In the genomic region with DNA sequence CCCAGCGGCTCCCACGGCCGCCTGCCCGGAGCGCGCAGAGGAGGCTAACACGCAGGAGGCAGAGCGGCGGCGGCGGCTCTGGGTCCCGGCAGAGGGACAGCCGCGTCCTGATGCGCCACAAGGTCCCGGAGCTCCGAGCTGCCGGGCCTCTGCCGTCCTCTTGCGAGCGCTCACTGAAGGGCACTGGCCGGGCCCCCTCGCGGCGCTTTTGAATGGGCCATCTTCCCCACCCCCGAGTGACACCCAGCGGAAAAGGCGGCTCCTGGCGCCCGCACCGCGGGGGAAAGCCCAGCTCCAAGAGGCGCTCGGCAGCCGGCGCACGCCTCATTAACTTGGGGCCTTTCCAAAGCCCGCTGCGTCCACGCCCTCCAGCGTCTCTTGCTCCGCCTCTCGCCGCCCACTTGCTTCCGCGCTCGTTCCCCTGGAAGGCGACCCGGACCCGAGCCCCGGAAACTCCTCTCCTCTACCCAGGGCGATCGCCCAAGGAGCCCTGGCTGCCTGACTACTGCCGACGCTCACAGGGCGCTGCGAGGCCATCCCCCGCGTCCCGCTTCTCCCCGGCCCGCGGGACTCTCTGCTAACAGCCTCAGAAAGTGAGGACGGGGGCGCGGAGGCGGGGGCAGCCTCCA, we compare ENCODE assay signal across 1 cellular context.
TF ChIP-seq lines count a peak whose summit lies in the region.

A gene (minus strand): TSS at position 363 of the 629 bp plus-strand sequence.

TF ChIP-seq in K562, 482 proteins besides CTCF, POLR2A, EP300 and RAD21 (continued from another document and continues in another):
- TF ChIP-seq CBX8 (IDR thresholded peaks at IDR 0.05; ENCODE audit: borderline replicate concordance, extremely low read depth, low read depth, low read length, poor library complexity, severe bottlenecking) (no peak), C11orf30 (IDR thresholded peaks at IDR 0.05; ENCODE audit: low read depth) (no peak), RBM25 (IDR thresholded peaks at IDR 0.05; ENCODE audit: low read depth, low read length, severe bottlenecking) (no peak), HNRNPH1 (optimal IDR thresholded peaks at IDR 0.05; ENCODE audit: low read depth, low read length) (no peak), NELFE (IDR thresholded peaks at IDR 0.05; ENCODE audit: insufficient read depth, insufficient read length) (no peak), NFE2L1 (tag; IDR thresholded peaks at IDR 0.05; ENCODE audit: borderline replicate concordance, low read depth) (no peak), SMARCC2 (IDR thresholded peaks at IDR 0.05; ENCODE audit: low read depth) (no peak), ARHGAP35 (IDR thresholded peaks at IDR 0.05; ENCODE audit: partially characterized antibody) (no peak), KAT8 (IDR thresholded peaks at IDR 0.05; ENCODE audit: low read depth) (no peak), LARP7 (IDR thresholded peaks at IDR 0.05) (no peak), ESRRB (CRISPR knock-in tag; IDR thresholded peaks at IDR 0.05; ENCODE audit: borderline replicate concordance) (no peak), ZNF224 (CRISPR knock-in tag; IDR thresholded peaks at IDR 0.05) (no peak), BMI1 (IDR thresholded peaks at IDR 0.05; ENCODE audit: low read length) (no peak), SREBF2 (CRISPR knock-in tag; IDR thresholded peaks at IDR 0.05) (no peak), GATA2 (CRISPR knock-in tag; IDR thresholded peaks at IDR 0.05) (no peak; the same call in 1 of the 2 replicates), YY1 (IDR thresholded peaks at IDR 0.05; ENCODE audit: borderline replicate concordance in 1 of 3, control insufficient read depth in 1 of 3, extremely low read depth in 1 of 3, insufficient read depth in 3 of 3, insufficient read length in 1 of 3, insufficient replicate concordance in 2 of 3, low read depth in 1 of 3, low read length in 2 of 3) (peak in 1 of 3 experiments; percentile 63), HDGF (IDR thresholded peaks at IDR 0.05) (no peak), NFATC3 (IDR thresholded peaks at IDR 0.05) (no peak), WHSC1 (IDR thresholded peaks at IDR 0.05; ENCODE audit: low read length) (no peak), ZNF76 (CRISPR knock-in tag; IDR thresholded peaks at IDR 0.05; ENCODE audit: borderline replicate concordance) (no peak), ZNF121 (CRISPR knock-in tag; conservative IDR thresholded peaks at IDR 0.05) (no peak), PHB2 (IDR thresholded peaks at IDR 0.05; ENCODE audit: low read depth) (no peak), CC2D1A (IDR thresholded peaks at IDR 0.05) (no peak), ARNT (IDR thresholded peaks at IDR 0.05) (no peak), ZNF830 (CRISPR knock-in tag; IDR thresholded peaks at IDR 0.05) (no peak), MTF1 (CRISPR knock-in tag; IDR thresholded peaks at IDR 0.05; ENCODE audit: borderline replicate concordance) (no peak), PHF20 (IDR thresholded peaks at IDR 0.05; ENCODE audit: partially characterized antibody) (no peak)
- TF ChIP-seq, protein P1, sequence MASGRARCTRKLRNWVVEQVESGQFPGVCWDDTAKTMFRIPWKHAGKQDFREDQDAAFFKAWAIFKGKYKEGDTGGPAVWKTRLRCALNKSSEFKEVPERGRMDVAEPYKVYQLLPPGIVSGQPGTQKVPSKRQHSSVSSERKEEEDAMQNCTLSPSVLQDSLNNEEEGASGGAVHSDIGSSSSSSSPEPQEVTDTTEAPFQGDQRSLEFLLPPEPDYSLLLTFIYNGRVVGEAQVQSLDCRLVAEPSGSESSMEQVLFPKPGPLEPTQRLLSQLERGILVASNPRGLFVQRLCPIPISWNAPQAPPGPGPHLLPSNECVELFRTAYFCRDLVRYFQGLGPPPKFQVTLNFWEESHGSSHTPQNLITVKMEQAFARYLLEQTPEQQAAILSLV (tag; IDR thresholded peaks at IDR 0.05) = no peak
- TF ChIP-seq, protein P2, sequence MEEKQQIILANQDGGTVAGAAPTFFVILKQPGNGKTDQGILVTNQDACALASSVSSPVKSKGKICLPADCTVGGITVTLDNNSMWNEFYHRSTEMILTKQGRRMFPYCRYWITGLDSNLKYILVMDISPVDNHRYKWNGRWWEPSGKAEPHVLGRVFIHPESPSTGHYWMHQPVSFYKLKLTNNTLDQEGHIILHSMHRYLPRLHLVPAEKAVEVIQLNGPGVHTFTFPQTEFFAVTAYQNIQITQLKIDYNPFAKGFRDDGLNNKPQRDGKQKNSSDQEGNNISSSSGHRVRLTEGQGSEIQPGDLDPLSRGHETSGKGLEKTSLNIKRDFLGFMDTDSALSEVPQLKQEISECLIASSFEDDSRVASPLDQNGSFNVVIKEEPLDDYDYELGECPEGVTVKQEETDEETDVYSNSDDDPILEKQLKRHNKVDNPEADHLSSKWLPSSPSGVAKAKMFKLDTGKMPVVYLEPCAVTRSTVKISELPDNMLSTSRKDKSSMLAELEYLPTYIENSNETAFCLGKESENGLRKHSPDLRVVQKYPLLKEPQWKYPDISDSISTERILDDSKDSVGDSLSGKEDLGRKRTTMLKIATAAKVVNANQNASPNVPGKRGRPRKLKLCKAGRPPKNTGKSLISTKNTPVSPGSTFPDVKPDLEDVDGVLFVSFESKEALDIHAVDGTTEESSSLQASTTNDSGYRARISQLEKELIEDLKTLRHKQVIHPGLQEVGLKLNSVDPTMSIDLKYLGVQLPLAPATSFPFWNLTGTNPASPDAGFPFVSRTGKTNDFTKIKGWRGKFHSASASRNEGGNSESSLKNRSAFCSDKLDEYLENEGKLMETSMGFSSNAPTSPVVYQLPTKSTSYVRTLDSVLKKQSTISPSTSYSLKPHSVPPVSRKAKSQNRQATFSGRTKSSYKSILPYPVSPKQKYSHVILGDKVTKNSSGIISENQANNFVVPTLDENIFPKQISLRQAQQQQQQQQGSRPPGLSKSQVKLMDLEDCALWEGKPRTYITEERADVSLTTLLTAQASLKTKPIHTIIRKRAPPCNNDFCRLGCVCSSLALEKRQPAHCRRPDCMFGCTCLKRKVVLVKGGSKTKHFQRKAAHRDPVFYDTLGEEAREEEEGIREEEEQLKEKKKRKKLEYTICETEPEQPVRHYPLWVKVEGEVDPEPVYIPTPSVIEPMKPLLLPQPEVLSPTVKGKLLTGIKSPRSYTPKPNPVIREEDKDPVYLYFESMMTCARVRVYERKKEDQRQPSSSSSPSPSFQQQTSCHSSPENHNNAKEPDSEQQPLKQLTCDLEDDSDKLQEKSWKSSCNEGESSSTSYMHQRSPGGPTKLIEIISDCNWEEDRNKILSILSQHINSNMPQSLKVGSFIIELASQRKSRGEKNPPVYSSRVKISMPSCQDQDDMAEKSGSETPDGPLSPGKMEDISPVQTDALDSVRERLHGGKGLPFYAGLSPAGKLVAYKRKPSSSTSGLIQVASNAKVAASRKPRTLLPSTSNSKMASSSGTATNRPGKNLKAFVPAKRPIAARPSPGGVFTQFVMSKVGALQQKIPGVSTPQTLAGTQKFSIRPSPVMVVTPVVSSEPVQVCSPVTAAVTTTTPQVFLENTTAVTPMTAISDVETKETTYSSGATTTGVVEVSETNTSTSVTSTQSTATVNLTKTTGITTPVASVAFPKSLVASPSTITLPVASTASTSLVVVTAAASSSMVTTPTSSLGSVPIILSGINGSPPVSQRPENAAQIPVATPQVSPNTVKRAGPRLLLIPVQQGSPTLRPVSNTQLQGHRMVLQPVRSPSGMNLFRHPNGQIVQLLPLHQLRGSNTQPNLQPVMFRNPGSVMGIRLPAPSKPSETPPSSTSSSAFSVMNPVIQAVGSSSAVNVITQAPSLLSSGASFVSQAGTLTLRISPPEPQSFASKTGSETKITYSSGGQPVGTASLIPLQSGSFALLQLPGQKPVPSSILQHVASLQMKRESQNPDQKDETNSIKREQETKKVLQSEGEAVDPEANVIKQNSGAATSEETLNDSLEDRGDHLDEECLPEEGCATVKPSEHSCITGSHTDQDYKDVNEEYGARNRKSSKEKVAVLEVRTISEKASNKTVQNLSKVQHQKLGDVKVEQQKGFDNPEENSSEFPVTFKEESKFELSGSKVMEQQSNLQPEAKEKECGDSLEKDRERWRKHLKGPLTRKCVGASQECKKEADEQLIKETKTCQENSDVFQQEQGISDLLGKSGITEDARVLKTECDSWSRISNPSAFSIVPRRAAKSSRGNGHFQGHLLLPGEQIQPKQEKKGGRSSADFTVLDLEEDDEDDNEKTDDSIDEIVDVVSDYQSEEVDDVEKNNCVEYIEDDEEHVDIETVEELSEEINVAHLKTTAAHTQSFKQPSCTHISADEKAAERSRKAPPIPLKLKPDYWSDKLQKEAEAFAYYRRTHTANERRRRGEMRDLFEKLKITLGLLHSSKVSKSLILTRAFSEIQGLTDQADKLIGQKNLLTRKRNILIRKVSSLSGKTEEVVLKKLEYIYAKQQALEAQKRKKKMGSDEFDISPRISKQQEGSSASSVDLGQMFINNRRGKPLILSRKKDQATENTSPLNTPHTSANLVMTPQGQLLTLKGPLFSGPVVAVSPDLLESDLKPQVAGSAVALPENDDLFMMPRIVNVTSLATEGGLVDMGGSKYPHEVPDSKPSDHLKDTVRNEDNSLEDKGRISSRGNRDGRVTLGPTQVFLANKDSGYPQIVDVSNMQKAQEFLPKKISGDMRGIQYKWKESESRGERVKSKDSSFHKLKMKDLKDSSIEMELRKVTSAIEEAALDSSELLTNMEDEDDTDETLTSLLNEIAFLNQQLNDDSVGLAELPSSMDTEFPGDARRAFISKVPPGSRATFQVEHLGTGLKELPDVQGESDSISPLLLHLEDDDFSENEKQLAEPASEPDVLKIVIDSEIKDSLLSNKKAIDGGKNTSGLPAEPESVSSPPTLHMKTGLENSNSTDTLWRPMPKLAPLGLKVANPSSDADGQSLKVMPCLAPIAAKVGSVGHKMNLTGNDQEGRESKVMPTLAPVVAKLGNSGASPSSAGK (IDR thresholded peaks at IDR 0.05) = no peak; the same call in none of the 2 replicates
- TF ChIP-seq, protein P3, sequence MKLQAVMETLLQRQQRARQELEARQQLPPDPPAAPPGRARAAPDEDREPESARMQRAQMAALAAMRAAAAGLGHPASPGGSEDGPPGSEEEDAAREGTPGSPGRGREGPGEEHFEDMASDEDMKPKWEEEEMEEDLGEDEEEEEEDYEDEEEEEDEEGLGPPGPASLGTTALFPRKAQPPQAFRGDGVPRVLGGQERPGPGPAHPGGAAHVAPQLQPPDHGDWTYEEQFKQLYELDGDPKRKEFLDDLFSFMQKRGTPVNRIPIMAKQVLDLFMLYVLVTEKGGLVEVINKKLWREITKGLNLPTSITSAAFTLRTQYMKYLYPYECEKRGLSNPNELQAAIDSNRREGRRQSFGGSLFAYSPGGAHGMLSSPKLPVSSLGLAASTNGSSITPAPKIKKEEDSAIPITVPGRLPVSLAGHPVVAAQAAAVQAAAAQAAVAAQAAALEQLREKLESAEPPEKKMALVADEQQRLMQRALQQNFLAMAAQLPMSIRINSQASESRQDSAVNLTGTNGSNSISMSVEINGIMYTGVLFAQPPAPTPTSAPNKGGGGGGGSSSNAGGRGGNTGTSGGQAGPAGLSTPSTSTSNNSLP (IDR thresholded peaks at IDR 0.05; ENCODE audit: borderline replicate concordance, low read depth, low read length) = no peak
- TF ChIP-seq, protein P4, sequence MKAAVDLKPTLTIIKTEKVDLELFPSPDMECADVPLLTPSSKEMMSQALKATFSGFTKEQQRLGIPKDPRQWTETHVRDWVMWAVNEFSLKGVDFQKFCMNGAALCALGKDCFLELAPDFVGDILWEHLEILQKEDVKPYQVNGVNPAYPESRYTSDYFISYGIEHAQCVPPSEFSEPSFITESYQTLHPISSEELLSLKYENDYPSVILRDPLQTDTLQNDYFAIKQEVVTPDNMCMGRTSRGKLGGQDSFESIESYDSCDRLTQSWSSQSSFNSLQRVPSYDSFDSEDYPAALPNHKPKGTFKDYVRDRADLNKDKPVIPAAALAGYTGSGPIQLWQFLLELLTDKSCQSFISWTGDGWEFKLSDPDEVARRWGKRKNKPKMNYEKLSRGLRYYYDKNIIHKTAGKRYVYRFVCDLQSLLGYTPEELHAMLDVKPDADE (conservative IDR thresholded peaks at IDR 0.05; ENCODE audit: control insufficient read depth, low read depth, low read length) = peak; percentile 61
- TF ChIP-seq, protein P5, sequence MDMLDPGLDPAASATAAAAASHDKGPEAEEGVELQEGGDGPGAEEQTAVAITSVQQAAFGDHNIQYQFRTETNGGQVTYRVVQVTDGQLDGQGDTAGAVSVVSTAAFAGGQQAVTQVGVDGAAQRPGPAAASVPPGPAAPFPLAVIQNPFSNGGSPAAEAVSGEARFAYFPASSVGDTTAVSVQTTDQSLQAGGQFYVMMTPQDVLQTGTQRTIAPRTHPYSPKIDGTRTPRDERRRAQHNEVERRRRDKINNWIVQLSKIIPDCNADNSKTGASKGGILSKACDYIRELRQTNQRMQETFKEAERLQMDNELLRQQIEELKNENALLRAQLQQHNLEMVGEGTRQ (CRISPR knock-in tag; IDR thresholded peaks at IDR 0.05) = no peak
- TF ChIP-seq, protein P6, sequence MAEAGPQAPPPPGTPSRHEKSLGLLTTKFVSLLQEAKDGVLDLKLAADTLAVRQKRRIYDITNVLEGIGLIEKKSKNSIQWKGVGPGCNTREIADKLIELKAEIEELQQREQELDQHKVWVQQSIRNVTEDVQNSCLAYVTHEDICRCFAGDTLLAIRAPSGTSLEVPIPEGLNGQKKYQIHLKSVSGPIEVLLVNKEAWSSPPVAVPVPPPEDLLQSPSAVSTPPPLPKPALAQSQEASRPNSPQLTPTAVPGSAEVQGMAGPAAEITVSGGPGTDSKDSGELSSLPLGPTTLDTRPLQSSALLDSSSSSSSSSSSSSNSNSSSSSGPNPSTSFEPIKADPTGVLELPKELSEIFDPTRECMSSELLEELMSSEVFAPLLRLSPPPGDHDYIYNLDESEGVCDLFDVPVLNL (CRISPR knock-in tag; IDR thresholded peaks at IDR 0.05; ENCODE audit: low read depth) = no peak
- TF ChIP-seq, protein P7, sequence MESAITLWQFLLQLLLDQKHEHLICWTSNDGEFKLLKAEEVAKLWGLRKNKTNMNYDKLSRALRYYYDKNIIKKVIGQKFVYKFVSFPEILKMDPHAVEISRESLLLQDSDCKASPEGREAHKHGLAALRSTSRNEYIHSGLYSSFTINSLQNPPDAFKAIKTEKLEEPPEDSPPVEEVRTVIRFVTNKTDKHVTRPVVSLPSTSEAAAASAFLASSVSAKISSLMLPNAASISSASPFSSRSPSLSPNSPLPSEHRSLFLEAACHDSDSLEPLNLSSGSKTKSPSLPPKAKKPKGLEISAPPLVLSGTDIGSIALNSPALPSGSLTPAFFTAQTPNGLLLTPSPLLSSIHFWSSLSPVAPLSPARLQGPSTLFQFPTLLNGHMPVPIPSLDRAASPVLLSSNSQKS (CRISPR knock-in tag; IDR thresholded peaks at IDR 0.05) = no peak
- TF ChIP-seq, protein P8, sequence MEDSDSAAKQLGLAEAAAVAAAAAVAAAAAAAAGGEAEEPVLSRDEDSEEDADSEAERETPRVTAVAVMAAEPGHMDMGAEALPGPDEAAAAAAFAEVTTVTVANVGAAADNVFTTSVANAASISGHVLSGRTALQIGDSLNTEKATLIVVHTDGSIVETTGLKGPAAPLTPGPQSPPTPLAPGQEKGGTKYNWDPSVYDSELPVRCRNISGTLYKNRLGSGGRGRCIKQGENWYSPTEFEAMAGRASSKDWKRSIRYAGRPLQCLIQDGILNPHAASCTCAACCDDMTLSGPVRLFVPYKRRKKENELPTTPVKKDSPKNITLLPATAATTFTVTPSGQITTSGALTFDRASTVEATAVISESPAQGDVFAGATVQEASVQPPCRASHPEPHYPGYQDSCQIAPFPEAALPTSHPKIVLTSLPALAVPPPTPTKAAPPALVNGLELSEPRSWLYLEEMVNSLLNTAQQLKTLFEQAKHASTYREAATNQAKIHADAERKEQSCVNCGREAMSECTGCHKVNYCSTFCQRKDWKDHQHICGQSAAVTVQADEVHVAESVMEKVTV (CRISPR knock-in tag; IDR thresholded peaks at IDR 0.05) = peak; percentile 95
